In the genomic region with DNA sequence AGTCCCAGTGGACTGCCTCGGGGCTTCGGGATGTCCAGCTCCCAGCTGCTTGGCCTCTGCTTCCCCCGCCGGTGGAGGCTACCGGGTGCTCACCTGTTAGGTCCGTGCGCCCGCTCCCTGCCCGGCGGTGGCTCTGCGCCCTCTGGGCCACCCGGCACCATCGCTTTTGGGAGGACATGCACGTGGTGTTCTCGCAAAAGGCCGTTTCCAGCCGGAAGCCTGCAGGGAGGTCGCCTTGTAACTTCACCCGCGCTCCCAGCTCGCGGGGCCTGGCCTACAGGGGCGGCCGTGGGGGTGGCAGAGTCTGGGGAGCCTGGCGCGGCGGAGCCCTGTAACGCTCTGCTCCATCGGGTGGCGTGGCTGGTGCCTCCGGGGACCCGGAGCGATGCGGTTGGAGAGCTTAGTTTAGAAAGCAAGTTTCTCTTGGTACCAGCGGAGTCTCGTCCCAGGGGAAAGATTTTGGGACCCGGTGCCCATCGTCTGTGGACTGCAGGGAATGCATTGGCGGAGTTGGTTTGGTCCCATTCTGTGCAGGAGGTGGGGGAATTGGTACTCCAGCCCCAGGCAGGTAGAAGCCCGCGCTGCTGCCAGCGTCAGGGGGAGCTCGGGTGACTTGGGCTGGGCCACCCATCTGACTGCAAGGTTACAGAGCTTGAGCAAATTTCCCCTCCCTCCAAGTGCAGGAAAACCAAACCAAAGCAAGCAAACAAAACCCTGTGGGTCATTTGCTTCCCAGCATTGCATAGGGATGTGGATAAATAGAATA, we compare ENCODE assay signal across 8 cellular contexts. TPM values are rescaled to one million over a fixed set of nuclear protein-coding genes. Genes with fewer than 3 reads are reported as not detected.
A peak's percentile ranks its signal among the peaks of the same experiment; 100 is the strongest.
DNase-seq lines count a peak whose midpoint lies in the region; ATAC-seq and TF ChIP-seq lines count a peak whose summit lies in the region.

No MANE protein-coding gene starts in this region.

- H3K27me3 Mint-ChIP-seq in Caco-2 (ENCODE audit: insufficient read depth, unreplicated experiment): no peaks in the 10 kb centered on the region

- H3K4me3 ChIP-seq in Caco-2 (ENCODE audit: low read depth, low read length) (peak overlapping the region; percentile 97), coronary artery (peak overlapping the region; percentile 86)

- peak in 1 of 2 experiments; percentile 8 for TF ChIP-seq CTCF in Caco-2 (IDR thresholded peaks at IDR 0.05; ENCODE audit: insufficient read depth in 1 of 2, low read depth in 1 of 2, low read length in 1 of 2, severe bottlenecking in 1 of 2, unreplicated experiment in 1 of 2)
- no peak for TF ChIP-seq CTCF in coronary artery (IDR thresholded peaks at IDR 0.05)

- H3K27ac ChIP-seq in coronary artery: peak overlapping the region; percentile 65 to 76

- ATAC-seq in GM21447 (IDR thresholded peaks at IDR 0.05; ENCODE audit: unreplicated experiment): peak; percentile 39

- peaks cover 4% of the 10 kb centered on the region for H3K36me3 Mint-ChIP-seq in Caco-2 (ENCODE audit: insufficient read depth, unreplicated experiment)

- H3K9me3 Mint-ChIP-seq in Caco-2 (ENCODE audit: unreplicated experiment): no peaks in the 10 kb centered on the region

- BruUV-seq in Caco-2 (replicated peaks; lab: Mats Ljungman, UMichigan): no TSS peak

- H3K4me1 Mint-ChIP-seq in Caco-2 (ENCODE audit: low read depth, unreplicated experiment): peaks cover 12% of the 10 kb centered on the region

- peaks cover 2% of the 10 kb centered on the region for H3K36me3 ChIP-seq in Caco-2 (ENCODE audit: control insufficient read depth, insufficient read depth, low read length)

- no peaks in the 10 kb centered on the region; the same call in 1 of the 2 replicates for H3K9me3 ChIP-seq in Caco-2

- no peaks in the 10 kb centered on the region for H3K27me3 ChIP-seq in Caco-2 (replicated peaks; ENCODE audit: control insufficient read depth, insufficient read depth, low read length)

- H3K4me1 ChIP-seq in Caco-2: peaks cover 9% of the 10 kb centered on the region

- POLR2A ChIA-PET in Caco-2 (lab: Charles Lee): no interaction called here

- CTCF ChIA-PET in Caco-2 (lab: Charles Lee): interaction anchor here (0.7 to 1.7 kb wide), 6 partner anchors 42 to 201 kb away, joined by 3 to 11 read pairs (median 4); no protein-coding TSS in a partner anchor

- DNase-seq in Caco-2 (peak; percentile 50 to 57), coronary artery (ENCODE audit: low spot score) (no peak), medulla oblongata (ENCODE audit: extremely low spot score) (peak; percentile 51), NCI-H128 (lab: John Stamatoyannopoulos, UW; ENCODE audit: unreplicated experiment) (no peak)
- DNase-seq in activated CD4-positive, CD25-positive, alpha-beta regulatory T cell treated with anti-CD3 and anti-CD28 coated beads, Interleukin-2, amount 50 U/mL, for 16 hours (ENCODE audit: low read depth, low spot score): peak; percentile 5
- DNase-seq in stimulated activated CD8-positive, alpha-beta memory T cell treated with anti-CD3 and anti-CD28 coated beads, Interleukin-15, amount 100 ng/mL, for 4 hours (ENCODE audit: low read depth in 2 of 2): peak; percentile 10 to 25

- peak overlapping the region; percentile 73 for H3K4me3 Mint-ChIP-seq in Caco-2 (ENCODE audit: unreplicated experiment)

- TF ChIP-seq EP300 in Ishikawa (IDR thresholded peaks at IDR 0.05; ENCODE audit: borderline replicate concordance): no peak

- no peak for TF ChIP-seq RAD21 in Ishikawa (IDR thresholded peaks at IDR 0.05; ENCODE audit: low read depth)

- intact Hi-C loops in Caco-2 (cut with micrococcal nuclease; ENCODE audit: unreplicated experiment): loop anchor here (1.0 to 5.0 kb wide), 2 partner anchors 108 to 239 kb away; no protein-coding TSS in a partner anchor

- peak overlapping the region; percentile 16 for H3K27ac Mint-ChIP-seq in Caco-2 (ENCODE audit: unreplicated experiment)

TF ChIP-seq in Ishikawa, 13 proteins besides CTCF, POLR2A, EP300 and RAD21:
- TF ChIP-seq, protein P1, sequence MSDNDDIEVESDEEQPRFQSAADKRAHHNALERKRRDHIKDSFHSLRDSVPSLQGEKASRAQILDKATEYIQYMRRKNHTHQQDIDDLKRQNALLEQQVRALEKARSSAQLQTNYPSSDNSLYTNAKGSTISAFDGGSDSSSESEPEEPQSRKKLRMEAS (IDR thresholded peaks at IDR 0.05): peak; percentile 85
- TF ChIP-seq, protein P2, sequence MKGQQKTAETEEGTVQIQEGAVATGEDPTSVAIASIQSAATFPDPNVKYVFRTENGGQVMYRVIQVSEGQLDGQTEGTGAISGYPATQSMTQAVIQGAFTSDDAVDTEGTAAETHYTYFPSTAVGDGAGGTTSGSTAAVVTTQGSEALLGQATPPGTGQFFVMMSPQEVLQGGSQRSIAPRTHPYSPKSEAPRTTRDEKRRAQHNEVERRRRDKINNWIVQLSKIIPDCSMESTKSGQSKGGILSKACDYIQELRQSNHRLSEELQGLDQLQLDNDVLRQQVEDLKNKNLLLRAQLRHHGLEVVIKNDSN (IDR thresholded peaks at IDR 0.05): no peak

RNA-seq across cellular contexts. Expression of a gene that starts 0.7 kb away (rescaled TPM):
- 10.1 and 10.5 TPM in 2 replicates for total RNA-seq in Caco-2 (2022)

Comparison
In these comparisons a context has a peak if more than half of its experiments do, and no peak if none do; other contexts are left out.
1. DNase-seq: peak in Caco-2 (2 of 2), activated CD4-positive, CD25-positive, alpha-beta regulatory T cell treated with anti-CD3 and anti-CD28 coated beads, Interleukin-2, amount 50 U/mL, for 16 hours (single experiment), medulla oblongata (single experiment) and stimulated activated CD8-positive, alpha-beta memory T cell treated with anti-CD3 and anti-CD28 coated beads, Interleukin-15, amount 100 ng/mL, for 4 hours (2 of 2); none in coronary artery (single experiment) and NCI-H128 (single experiment).